In the genomic region with DNA sequence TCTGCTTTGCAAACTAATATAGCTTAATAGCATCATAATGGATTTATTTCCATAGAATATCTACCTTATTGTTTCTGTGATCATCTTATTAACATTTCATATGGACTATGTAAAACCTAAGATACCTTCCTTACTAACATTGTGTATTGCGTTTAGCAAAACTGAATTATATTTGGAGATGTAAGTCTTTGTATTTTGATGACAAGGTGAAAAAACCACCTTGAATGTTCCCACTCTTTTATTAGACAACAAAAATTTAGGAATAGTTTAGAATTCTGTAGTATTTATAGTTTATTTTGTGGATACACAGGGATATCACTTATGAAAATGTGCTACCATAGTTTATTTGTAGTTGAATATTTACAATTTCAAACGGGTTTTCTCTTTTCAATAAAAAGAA, we compare ENCODE assay signal across 33 cellular contexts. TPM values are rescaled to one million over a fixed set of nuclear protein-coding genes. Genes with fewer than 3 reads are reported as not detected.
"Had no signal": no experiment of that assay in that cellular context is flagged by ENCODE, and none has a peak within 500 bp of the region (broad histone marks: within the 10 kb centered on the region; RNA-seq: fewer than 3 reads in every experiment).

No MANE protein-coding gene starts in this region.

- FAIRE-seq: colon had no signal

- H3K4me3 ChIP-seq: body of pancreas, esophagus muscularis mucosa, gastrocnemius medialis, heart left ventricle had no signal

- H3K9me3 Mint-ChIP-seq: activated B cell treated with CpG ODN at 0.5 μM for 24 hours; activated CD8-positive, alpha-beta T cell treated with anti-CD3 and anti-CD28 coated beads for 36 hours; activated T-cell treated with anti-CD3 and anti-CD28 coated beads, Interleukin-2, amount 50 U/mL, for 4 hours; activated T-helper 17 cell treated with anti-CD3 and anti-CD28 coated beads, Interleukin-2, amount 50 U/mL, for 72 hours; effector memory CD8-positive, alpha-beta T cell; T-helper 2 cell treated with Interferon-gamma antibody and Interleukin-4, amounts not matched to agents 5 μg/mL and 100 μg/mL, for 36 hours had no signal

- ATAC-seq: activated CD4-positive, CD25-positive, alpha-beta regulatory T cell treated with anti-CD3 and anti-CD28 coated beads, Interleukin-2, amount 50 U/mL, for 24 hours; activated CD8-positive, alpha-beta T cell treated with anti-CD3 and anti-CD28 coated beads for 36 hours; activated T-cell treated with anti-CD3 and anti-CD28 coated beads, Interleukin-2, amount 50 U/mL, for 4 hours; activated T-helper 17 cell treated with anti-CD3 and anti-CD28 coated beads, Interleukin-2, amount 50 U/mL, for 72 hours; body of pancreas; effector memory CD8-positive, alpha-beta T cell; foreskin keratinocyte; gastrocnemius medialis; heart left ventricle; T-helper 17 cell had no signal

- H3K4me3 Mint-ChIP-seq: activated B cell treated with CpG ODN at 0.5 μM for 24 hours; activated CD8-positive, alpha-beta T cell treated with anti-CD3 and anti-CD28 coated beads for 36 hours; activated naive CD8-positive, alpha-beta T cell; activated T-cell treated with anti-CD3 and anti-CD28 coated beads, Interleukin-2, amount 50 U/mL, for 4 hours; activated T-helper 17 cell treated with anti-CD3 and anti-CD28 coated beads, Interleukin-2, amount 50 U/mL, for 72 hours; effector memory CD8-positive, alpha-beta T cell; T-helper 17 cell; T-helper 2 cell treated with Interferon-gamma antibody and Interleukin-4, amounts not matched to agents 5 μg/mL and 100 μg/mL, for 36 hours had no signal

- H3K27ac Mint-ChIP-seq: activated B cell treated with CpG ODN at 0.5 μM for 24 hours; activated CD8-positive, alpha-beta T cell treated with anti-CD3 and anti-CD28 coated beads for 36 hours; activated naive CD8-positive, alpha-beta T cell; activated T-helper 17 cell treated with anti-CD3 and anti-CD28 coated beads, Interleukin-2, amount 50 U/mL, for 72 hours; effector memory CD8-positive, alpha-beta T cell; T-helper 17 cell; T-helper 2 cell treated with Interferon-gamma antibody and Interleukin-4, amounts not matched to agents 5 μg/mL and 100 μg/mL, for 36 hours had no signal

- DNase-seq: activated B cell treated with CpG ODN at 0.5 μM for 24 hours; activated CD4-positive, alpha-beta T cell treated with anti-CD3 and anti-CD28 coated beads for 48 hours; activated CD4-positive, alpha-beta T cell treated with anti-CD3 and anti-CD28 coated beads, Interleukin-2, amount 50 U/mL, for 1 hour; activated CD4-positive, alpha-beta T cell treated with anti-CD3 and anti-CD28 coated beads, Interleukin-2, amount 50 U/mL, for 48 hours; activated CD8-positive, alpha-beta memory T cell treated with anti-CD3 and anti-CD28 coated beads for 24 hours; activated CD8-positive, alpha-beta T cell treated with anti-CD3 and anti-CD28 coated beads for 36 hours; activated effector memory CD4-positive, alpha-beta T cell treated with Interleukin-2 at 50 U/mL for 16 hours; activated gamma-delta T cell treated with Interleukin-2 at 50 U/mL for 16 hours; activated naive CD4-positive, alpha-beta T cell treated with anti-CD3 and anti-CD28 coated beads, Interleukin-2, amount 50 U/mL, for 16 hours; activated naive CD4-positive, alpha-beta T cell treated with Interleukin-2 at 50 U/mL for 16 hours; activated T-cell treated with anti-CD3 and anti-CD28 coated beads, Interleukin-2, amount 50 U/mL, for 4 hours; amniotic stem cell; anterior cingulate cortex; body of pancreas; caudate nucleus; cortex of kidney; dermis blood vessel endothelial cell; effector CD4-positive, alpha-beta T cell; effector memory CD8-positive, alpha-beta T cell; erythroblast; foreskin keratinocyte; gastrocnemius medialis; glutamatergic neuron; heart left ventricle; T-helper 17 cell; T1000; WERI-Rb-1 had no signal

- H3K4me1 Mint-ChIP-seq: activated B cell treated with CpG ODN at 0.5 μM for 24 hours; activated T-helper 17 cell treated with anti-CD3 and anti-CD28 coated beads, Interleukin-2, amount 50 U/mL, for 72 hours; T-helper 17 cell had no signal

- H3K9me3 ChIP-seq: body of pancreas, esophagus muscularis mucosa, gastrocnemius medialis, heart left ventricle had no signal

- H3K27ac ChIP-seq: body of pancreas, esophagus muscularis mucosa, foreskin keratinocyte, gastrocnemius medialis, heart left ventricle, WERI-Rb-1 had no signal

- H3K27me3 ChIP-seq: body of pancreas, esophagus muscularis mucosa, foreskin keratinocyte, gastrocnemius medialis, heart left ventricle had no signal

- H3K36me3 Mint-ChIP-seq: activated naive CD8-positive, alpha-beta T cell had no signal

- H3K36me3 ChIP-seq: esophagus muscularis mucosa, gastrocnemius medialis, heart left ventricle, WERI-Rb-1 had no signal

RNA-seq across cellular contexts. Expression of a gene that starts 32.0 kb away (rescaled TPM):
- total RNA-seq: activated CD8-positive, alpha-beta T cell treated with anti-CD3 and anti-CD28 coated beads for 36 hours had no signal
